Comparison of ENCODE assay signal across 15 cellular contexts in the genomic region with DNA sequence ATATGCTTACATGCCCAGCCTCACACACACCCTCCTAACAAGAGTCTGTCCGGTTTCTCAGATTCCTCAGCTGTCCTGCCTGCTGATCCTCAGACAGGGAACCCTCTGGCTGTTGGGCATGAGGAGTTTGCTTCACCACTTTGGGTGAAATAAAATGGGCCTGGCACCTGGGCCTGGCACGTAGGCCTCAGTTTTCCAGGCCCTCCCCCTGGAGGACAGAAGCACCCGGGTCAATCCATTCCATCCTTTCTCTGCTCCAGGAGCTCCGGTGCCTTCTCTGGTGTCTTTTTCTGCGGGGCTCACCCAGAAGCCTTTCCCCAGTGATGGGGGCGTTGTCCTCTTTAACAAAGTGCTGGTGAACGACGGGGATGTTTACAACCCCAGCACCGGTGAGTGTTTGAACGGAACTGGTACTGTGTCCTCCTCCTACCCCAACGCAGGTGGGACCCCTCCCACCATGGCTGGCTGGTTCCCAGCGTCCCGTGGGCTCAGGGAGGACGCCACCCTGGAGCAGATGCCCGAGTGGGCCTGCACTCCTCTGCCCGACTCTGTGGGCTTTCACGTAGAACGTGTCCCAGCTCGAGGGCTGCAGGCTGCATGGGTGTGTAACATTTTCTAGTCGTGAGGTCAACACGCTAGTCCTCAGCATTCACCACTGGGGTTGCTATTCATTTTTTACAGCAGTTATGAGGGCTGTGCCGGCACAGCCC.
DNase-seq lines count a peak whose midpoint lies in the region; ATAC-seq and TF ChIP-seq lines count a peak whose summit lies in the region.
"Had no signal": no experiment of that assay in that cellular context is flagged by ENCODE, and none has a peak within 500 bp of the region (broad histone marks: within the 10 kb centered on the region; RNA-seq: fewer than 3 reads in every experiment).

No MANE protein-coding gene starts in this region.

- no peak overlapping the region for H2BK5ac ChIP-seq in neuronal stem cell (ENCODE audit: low read length)

- H2BK120ac ChIP-seq in neuronal stem cell (ENCODE audit: low read depth, low read length): no peak overlapping the region

- H3K27me3 Mint-ChIP-seq in CD4-positive, alpha-beta T cell: no peaks in the 10 kb centered on the region
- H3K27me3 Mint-ChIP-seq: activated CD4-positive, alpha-beta T cell treated with anti-CD3 and anti-CD28 coated beads, Interleukin-2, amount 10 ng/mL, durations not matched to agents 7 days and 5 days had no signal

- H3K36me3 ChIP-seq in BLaER1 (peaks cover 15% of the 10 kb centered on the region), neuronal stem cell (replicated peaks in 1 of 2; ENCODE audit: control insufficient read depth in 2 of 2, insufficient read depth in 2 of 2, low read length in 2 of 2) (peaks cover 16 to 20% of the 10 kb centered on the region in 2 donors)

- H4K8ac ChIP-seq in neuronal stem cell (ENCODE audit: low read depth, low read length): no peak overlapping the region

- H3K79me1 ChIP-seq in neuronal stem cell (ENCODE audit: low read depth, low read length): no peaks in the 10 kb centered on the region

- H2AK5ac ChIP-seq in neuronal stem cell (ENCODE audit: low read depth, low read length): no peak overlapping the region

- CTCF ChIA-PET in CD4-positive, alpha-beta T cell (lab: Charles Lee): no interaction called here

- H3K4me1 ChIP-seq in BLaER1: peaks cover 84% of the 10 kb centered on the region
- no peaks in the 10 kb centered on the region for H3K4me1 ChIP-seq in neuronal stem cell (ENCODE audit: control insufficient read depth in 2 of 2, insufficient read depth in 1 of 2, low read depth in 1 of 2, low read length in 2 of 2)
- H3K4me1 ChIP-seq: ascending aorta had no signal

- H3K4me3 ChIP-seq in BLaER1: no peak overlapping the region
- H3K4me3 ChIP-seq in coronary artery: no peak overlapping the region
- no peak overlapping the region for H3K4me3 ChIP-seq in neuronal stem cell (ENCODE audit: low read length in 2 of 2)
- H3K4me3 ChIP-seq: ascending aorta had no signal

- no peaks in the 10 kb centered on the region for H3K9me3 Mint-ChIP-seq in CD4-positive, alpha-beta T cell
- H3K9me3 Mint-ChIP-seq: activated CD4-positive, alpha-beta T cell treated with anti-CD3 and anti-CD28 coated beads, Interleukin-2, amount 10 ng/mL, durations not matched to agents 7 days and 5 days; mesothelial cell of epicardium had no signal

- no peak overlapping the region for H2BK12ac ChIP-seq in neuronal stem cell (ENCODE audit: low read length)

- peak overlapping the region; percentile 15 for H3K4me3 Mint-ChIP-seq in CD4-positive, alpha-beta T cell
- H3K4me3 Mint-ChIP-seq: activated CD4-positive, alpha-beta T cell treated with anti-CD3 and anti-CD28 coated beads, Interleukin-2, amount 10 ng/mL, durations not matched to agents 7 days and 5 days; mesothelial cell of epicardium had no signal

- H3K4me1 Mint-ChIP-seq in CD4-positive, alpha-beta T cell (ENCODE audit: low read depth): peaks cover 19% of the 10 kb centered on the region

- peak overlapping the region; percentile 44 for H3K23ac ChIP-seq in neuronal stem cell (ENCODE audit: low read depth, low read length, poor library complexity)

- no peak for ATAC-seq in CD4-positive, alpha-beta T cell (ENCODE audit: poor library complexity)
- ATAC-seq in GM18517 (IDR thresholded peaks at IDR 0.05; ENCODE audit: unreplicated experiment): no peak
- ATAC-seq: left cardiac atrium had no signal

- no peak for TF ChIP-seq CTCF in CD4-positive, alpha-beta T cell (IDR thresholded peaks at IDR 0.05)
- no peak for TF ChIP-seq CTCF in coronary artery (IDR thresholded peaks at IDR 0.05)

- H3K18ac ChIP-seq in neuronal stem cell (ENCODE audit: low read length): no peak overlapping the region

- no peaks in the 10 kb centered on the region for H4K20me1 ChIP-seq in BLaER1

- no peak overlapping the region for H2AFZ ChIP-seq in neuronal stem cell (ENCODE audit: low read length)

- H3K14ac ChIP-seq in neuronal stem cell (ENCODE audit: low read length): no peak overlapping the region

- no peak overlapping the region for H3K4ac ChIP-seq in neuronal stem cell (ENCODE audit: low read length)

- DNase-seq in CD4-positive, alpha-beta T cell: no peak
- DNase-seq in coronary artery (ENCODE audit: low spot score) (peak; percentile 56), neuronal stem cell (ENCODE audit: low spot score) (no peak), posterior cingulate gyrus (no peak), NCI-H82 treated with DMSO at 0.1 percent for 48 hours (lab: John Stamatoyannopoulos, UW; ENCODE audit: unreplicated experiment) (no peak)
- DNase-seq: activated CD4-positive, alpha-beta T cell treated with anti-CD3 and anti-CD28 coated beads, Interleukin-2, amount 10 ng/mL, durations not matched to agents 7 days and 5 days; DMS79 treated with DMSO at 0.1 percent for 48 hours; KG1; left cardiac atrium; NCI-H510A treated with DMSO at 0.1 percent for 48 hours; SW 1271 had no signal

- H2BK15ac ChIP-seq in neuronal stem cell (ENCODE audit: low read length): no peak overlapping the region

- peaks cover 33% of the 10 kb centered on the region for H3K27me3 ChIP-seq in BLaER1
- H3K27me3 ChIP-seq in CD4-positive, alpha-beta T cell (ENCODE audit: control insufficient read depth, insufficient read depth, low read length): no peaks in the 10 kb centered on the region
- H3K27me3 ChIP-seq in neuronal stem cell (ENCODE audit: control insufficient read depth in 3 of 3, insufficient read depth in 3 of 3, low read depth in 1 of 3, low read length in 3 of 3): peaks cover 0 to 22% (median 12%) of the 10 kb centered on the region in 3 experiments
- H3K27me3 ChIP-seq: ascending aorta had no signal

- H3K9ac ChIP-seq in BLaER1: peak overlapping the region; percentile 4; the same call in 1 of the 2 replicates
- no peak overlapping the region for H3K9ac ChIP-seq in neuronal stem cell (ENCODE audit: low read depth, low read length, poor library complexity)

- H3K27ac Mint-ChIP-seq in CD4-positive, alpha-beta T cell: peak overlapping the region; percentile 78
- H3K27ac Mint-ChIP-seq: activated CD4-positive, alpha-beta T cell treated with anti-CD3 and anti-CD28 coated beads, Interleukin-2, amount 10 ng/mL, durations not matched to agents 7 days and 5 days; mesothelial cell of epicardium had no signal

- H3K9me3 ChIP-seq in BLaER1: no peaks in the 10 kb centered on the region
- H3K9me3 ChIP-seq in CD4-positive, alpha-beta T cell (ENCODE audit: control insufficient read depth, low read length): no peaks in the 10 kb centered on the region
- peaks cover 0 to 5% of the 10 kb centered on the region in 2 donors for H3K9me3 ChIP-seq in neuronal stem cell (replicated peaks in 1 of 2; ENCODE audit: control insufficient read depth in 2 of 2, insufficient read depth in 1 of 2, low read depth in 1 of 2, low read length in 2 of 2)
- H3K9me3 ChIP-seq: ascending aorta had no signal

- peaks cover 38% of the 10 kb centered on the region for H3K36me3 Mint-ChIP-seq in CD4-positive, alpha-beta T cell (ENCODE audit: low read depth)

- intact Hi-C loops in CD4-positive, alpha-beta T cell (cut with DNase I, micrococcal nuclease): loop anchor here in 1 of 2 experiments (5.0 kb wide), 1 partner anchor 102 kb away; no protein-coding TSS in a partner anchor
- intact Hi-C loops in posterior cingulate gyrus (cut with DNase I): no loop called here

- H4K91ac ChIP-seq in neuronal stem cell (ENCODE audit: low read depth, low read length, poor library complexity): no peak overlapping the region

- POLR2A ChIA-PET in CD4-positive, alpha-beta T cell (lab: Charles Lee): no interaction called here

- H3K27ac ChIP-seq in BLaER1 (peak overlapping the region; percentile 48; the same call in 1 of the 2 replicates), coronary artery (no peak overlapping the region), neuronal stem cell (replicated peaks; ENCODE audit: low read length) (no peak overlapping the region)
- H3K27ac ChIP-seq in CD4-positive, alpha-beta T cell (ENCODE audit: low read depth, low read length): no peak overlapping the region
- H3K27ac ChIP-seq: ascending aorta had no signal

- H3K4me2 ChIP-seq in BLaER1 (peak overlapping the region; percentile 86), neuronal stem cell (ENCODE audit: insufficient read depth, low read length, poor library complexity, severe bottlenecking) (no peak overlapping the region)

- WGBS in neuronal stem cell (ENCODE audit: extremely low coverage in 2 of 2, insufficient read length in 2 of 2, insufficient replicate concordance in 1 of 2), 2 donors: no CpG with 5 or more reads among the region's 22 CpGs
